ENCODE assay signal across 18 cellular contexts in genomic region chr11:80023416-80023815, GRCh38.
"Had no signal": no experiment of that assay in that cellular context is flagged by ENCODE, and none has a peak within 500 bp of the region (broad histone marks: within the 10 kb centered on the region; RNA-seq: fewer than 3 reads in every experiment).

No MANE protein-coding gene starts in this region.

- H3K4me1 ChIP-seq: esophagus muscularis mucosa, gastrocnemius medialis, heart right ventricle, left lung, lower lobe of right lung had no signal

- ATAC-seq: gastrocnemius medialis; heart right ventricle; left cardiac atrium; left lung; left ventricle myocardium superior; lower lobe of right lung; naive thymus-derived CD4-positive, alpha-beta T cell had no signal

- H3K27me3 ChIP-seq: dorsolateral prefrontal cortex, esophagus muscularis mucosa, gastrocnemius medialis, heart right ventricle, left lung had no signal

- H3K27ac ChIP-seq: coronary artery, dorsolateral prefrontal cortex, esophagus muscularis mucosa, gastrocnemius medialis, heart right ventricle, left lung, lower lobe of right lung had no signal

- DNase-seq: dermis blood vessel endothelial cell; dorsolateral prefrontal cortex; effector CD4-positive, alpha-beta T cell; effector memory CD4-positive, alpha-beta T cell; foreskin melanocyte; gastrocnemius medialis; glutamatergic neuron; heart right ventricle; hippocampal formation; left cardiac atrium; left lung; left ventricle myocardium superior; lower lobe of right lung; mesenchymal stem cell; midbrain; naive thymus-derived CD4-positive, alpha-beta T cell had no signal
